ENCODE assay signal across 1 cellular context in genomic region chr4:56977321-56978012, GRCh38.
TF ChIP-seq lines count a peak whose summit lies in the region.

Gene NOA1 (minus strand): TSS chr4:56977606. CDS start chr4:56977585, 21 bp downstream.

TF ChIP-seq in GM12878, 131 proteins besides CTCF, POLR2A, EP300 and RAD21 (continued from another document and continues in another):
- peak; percentile 72 for TF ChIP-seq GATAD2B (conservative IDR thresholded peaks at IDR 0.05; ENCODE audit: low read depth)
- TF ChIP-seq ZNF207 (IDR thresholded peaks at IDR 0.05; ENCODE audit: borderline replicate concordance) = peak; percentile 17; the same call in 1 of the 2 replicates
- TF ChIP-seq TCF3 (IDR thresholded peaks at IDR 0.05; ENCODE audit: borderline replicate concordance, insufficient read depth, low read depth, low read length) = peak; percentile 57; the same call in 1 of the 2 replicates
- no peak for TF ChIP-seq STAT1 (conservative IDR thresholded peaks at IDR 0.05)
- no peak for TF ChIP-seq BCL11A (IDR thresholded peaks at IDR 0.05; ENCODE audit: low read depth, low read length)
- TF ChIP-seq PML (IDR thresholded peaks at IDR 0.05; ENCODE audit: low read length) = peak; percentile 84
- 0 out of 2 replicates have a peak, but pooled peaks have one; percentile 39 for TF ChIP-seq ZNF687 (IDR thresholded peaks at IDR 0.05)
- TF ChIP-seq MXI1 (IDR thresholded peaks at IDR 0.05; ENCODE audit: low read depth, low read length) = peak; percentile 73
- TF ChIP-seq, protein P1, sequence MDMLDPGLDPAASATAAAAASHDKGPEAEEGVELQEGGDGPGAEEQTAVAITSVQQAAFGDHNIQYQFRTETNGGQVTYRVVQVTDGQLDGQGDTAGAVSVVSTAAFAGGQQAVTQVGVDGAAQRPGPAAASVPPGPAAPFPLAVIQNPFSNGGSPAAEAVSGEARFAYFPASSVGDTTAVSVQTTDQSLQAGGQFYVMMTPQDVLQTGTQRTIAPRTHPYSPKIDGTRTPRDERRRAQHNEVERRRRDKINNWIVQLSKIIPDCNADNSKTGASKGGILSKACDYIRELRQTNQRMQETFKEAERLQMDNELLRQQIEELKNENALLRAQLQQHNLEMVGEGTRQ (IDR thresholded peaks at IDR 0.05; ENCODE audit: borderline replicate concordance, low read depth, low read length) = no peak
- peak; percentile 12; the same call in 1 of the 2 replicates for TF ChIP-seq MTA2 (IDR thresholded peaks at IDR 0.05; ENCODE audit: low read depth)
- TF ChIP-seq RAD51 (IDR thresholded peaks at IDR 0.05) = no peak
- no peak for TF ChIP-seq TCF12 (IDR thresholded peaks at IDR 0.05; ENCODE audit: low read depth, low read length)
- no peak for TF ChIP-seq MEF2B (IDR thresholded peaks at IDR 0.05; ENCODE audit: partially characterized antibody, poor library complexity, severe bottlenecking)
- no peak for TF ChIP-seq ZNF217 (IDR thresholded peaks at IDR 0.05)
- TF ChIP-seq SPI1 (IDR thresholded peaks at IDR 0.05; ENCODE audit: borderline replicate concordance, insufficient read depth, low read depth, low read length) = no peak
- TF ChIP-seq POLR2AphosphoS2 (IDR thresholded peaks at IDR 0.05; ENCODE audit: low read depth, low read length) = peak; percentile 85
- TF ChIP-seq RB1 (IDR thresholded peaks at IDR 0.05; ENCODE audit: borderline replicate concordance) = peak; percentile 28; the same call in 1 of the 2 replicates
- peak; percentile 58; the same call in 1 of the 2 replicates for TF ChIP-seq CBFB (IDR thresholded peaks at IDR 0.05; ENCODE audit: low read depth)
- TF ChIP-seq FOXK2 (IDR thresholded peaks at IDR 0.05) = no peak
- peak; percentile 56 for TF ChIP-seq EED (IDR thresholded peaks at IDR 0.05; ENCODE audit: low read depth)
- 0 out of 2 replicates have a peak, but pooled peaks have one; percentile 72 for TF ChIP-seq NBN (IDR thresholded peaks at IDR 0.05)
- TF ChIP-seq, protein P2, sequence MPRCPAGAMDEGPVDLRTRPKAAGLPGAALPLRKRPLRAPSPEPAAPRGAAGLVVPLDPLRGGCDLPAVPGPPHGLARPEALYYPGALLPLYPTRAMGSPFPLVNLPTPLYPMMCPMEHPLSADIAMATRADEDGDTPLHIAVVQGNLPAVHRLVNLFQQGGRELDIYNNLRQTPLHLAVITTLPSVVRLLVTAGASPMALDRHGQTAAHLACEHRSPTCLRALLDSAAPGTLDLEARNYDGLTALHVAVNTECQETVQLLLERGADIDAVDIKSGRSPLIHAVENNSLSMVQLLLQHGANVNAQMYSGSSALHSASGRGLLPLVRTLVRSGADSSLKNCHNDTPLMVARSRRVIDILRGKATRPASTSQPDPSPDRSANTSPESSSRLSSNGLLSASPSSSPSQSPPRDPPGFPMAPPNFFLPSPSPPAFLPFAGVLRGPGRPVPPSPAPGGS (IDR thresholded peaks at IDR 0.05; ENCODE audit: borderline replicate concordance, insufficient read depth, low read depth, low read length, poor library complexity, severe bottlenecking) = no peak
- TF ChIP-seq POU2F2 (IDR thresholded peaks at IDR 0.05; ENCODE audit: borderline replicate concordance, low read depth, low read length) = peak; percentile 65; the same call in 1 of the 3 replicates
- peak; percentile 99 for TF ChIP-seq CHD2 (IDR thresholded peaks at IDR 0.05; ENCODE audit: borderline replicate concordance, low read depth, low read length)
- TF ChIP-seq PRDM15 (CRISPR knock-in tag; IDR thresholded peaks at IDR 0.05) = no peak
- 0 out of 2 replicates have a peak, but pooled peaks have one; percentile 31 for TF ChIP-seq NRF1 (conservative IDR thresholded peaks at IDR 0.05; ENCODE audit: low read depth, low read length)
- 0 out of 2 replicates have a peak, but pooled peaks have one; percentile 18 for TF ChIP-seq MEF2A (IDR thresholded peaks at IDR 0.05; ENCODE audit: insufficient read depth, low read depth, low read length)
- peak; percentile 67 for TF ChIP-seq RELB (IDR thresholded peaks at IDR 0.05; ENCODE audit: low read depth)
- peak; percentile 27 for TF ChIP-seq SP1 (IDR thresholded peaks at IDR 0.05; ENCODE audit: low read depth, low read length)
- no peak for TF ChIP-seq JUND (IDR thresholded peaks at IDR 0.05; ENCODE audit: low read depth, low read length)
- TF ChIP-seq ATF2 (IDR thresholded peaks at IDR 0.05; ENCODE audit: low read length) = peak; percentile 36; the same call in 1 of the 2 replicates
- no peak for TF ChIP-seq SMC3 (IDR thresholded peaks at IDR 0.05; ENCODE audit: borderline replicate concordance, low read length)
- TF ChIP-seq, protein P3, sequence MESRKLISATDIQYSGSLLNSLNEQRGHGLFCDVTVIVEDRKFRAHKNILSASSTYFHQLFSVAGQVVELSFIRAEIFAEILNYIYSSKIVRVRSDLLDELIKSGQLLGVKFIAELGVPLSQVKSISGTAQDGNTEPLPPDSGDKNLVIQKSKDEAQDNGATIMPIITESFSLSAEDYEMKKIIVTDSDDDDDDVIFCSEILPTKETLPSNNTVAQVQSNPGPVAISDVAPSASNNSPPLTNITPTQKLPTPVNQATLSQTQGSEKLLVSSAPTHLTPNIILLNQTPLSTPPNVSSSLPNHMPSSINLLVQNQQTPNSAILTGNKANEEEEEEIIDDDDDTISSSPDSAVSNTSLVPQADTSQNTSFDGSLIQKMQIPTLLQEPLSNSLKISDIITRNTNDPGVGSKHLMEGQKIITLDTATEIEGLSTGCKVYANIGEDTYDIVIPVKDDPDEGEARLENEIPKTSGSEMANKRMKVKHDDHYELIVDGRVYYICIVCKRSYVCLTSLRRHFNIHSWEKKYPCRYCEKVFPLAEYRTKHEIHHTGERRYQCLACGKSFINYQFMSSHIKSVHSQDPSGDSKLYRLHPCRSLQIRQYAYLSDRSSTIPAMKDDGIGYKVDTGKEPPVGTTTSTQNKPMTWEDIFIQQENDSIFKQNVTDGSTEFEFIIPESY (IDR thresholded peaks at IDR 0.05) = no peak
- TF ChIP-seq LARP7 (IDR thresholded peaks at IDR 0.05) = 0 out of 2 replicates have a peak, but pooled peaks have one; percentile 9
- no peak; the same call in 1 of the 2 replicates for TF ChIP-seq RFX5 (IDR thresholded peaks at IDR 0.05; ENCODE audit: low read depth, low read length)
- no peak for TF ChIP-seq E2F4 (IDR thresholded peaks at IDR 0.05; ENCODE audit: low read depth, low read length)
- TF ChIP-seq IRF5 (IDR thresholded peaks at IDR 0.05; ENCODE audit: borderline replicate concordance) = peak; percentile 60
- peak; percentile 64; the same call in 1 of the 2 replicates for TF ChIP-seq NR2F1 (conservative IDR thresholded peaks at IDR 0.05)
- no peak for TF ChIP-seq ZSCAN29 (IDR thresholded peaks at IDR 0.05)
- peak; percentile 39; the same call in 1 of the 2 replicates for TF ChIP-seq HCFC1 (IDR thresholded peaks at IDR 0.05; ENCODE audit: low read length)
- TF ChIP-seq IKZF1 (conservative IDR thresholded peaks at IDR 0.05) = peak; percentile 87
- TF ChIP-seq STAT3 (IDR thresholded peaks at IDR 0.05; ENCODE audit: low read depth, low read length) = no peak
- no peak for TF ChIP-seq CHD4 (IDR thresholded peaks at IDR 0.05)
- peak; percentile 38 for TF ChIP-seq ATF7 (IDR thresholded peaks at IDR 0.05; ENCODE audit: low read depth)
- TF ChIP-seq CREB1 (IDR thresholded peaks at IDR 0.05; ENCODE audit: low read depth) = peak; percentile 70; the same call in 1 of the 2 replicates
- peak; percentile 12; the same call in 1 of the 2 replicates for TF ChIP-seq CREM (IDR thresholded peaks at IDR 0.05; ENCODE audit: low read depth)
